In genomic region chr7:100642534-100642907, GRCh38 we compare ENCODE assay signal across 9 cellular contexts. TPM values are rescaled to one million over a fixed set of nuclear protein-coding genes. Genes with fewer than 3 reads are reported as not detected.
DNase-seq lines count a peak whose midpoint lies in the region; ATAC-seq and TF ChIP-seq lines count a peak whose summit lies in the region.
"Had no signal": no experiment of that assay in that cellular context is flagged by ENCODE, and none has a peak within 500 bp of the region (broad histone marks: within the 10 kb centered on the region; RNA-seq: fewer than 3 reads in every experiment).

No MANE protein-coding gene starts in this region.

- no peak for TF ChIP-seq CTCF in esophagus muscularis mucosa (IDR thresholded peaks at IDR 0.05)

- no peak overlapping the region for H3K27ac ChIP-seq in naive thymus-derived CD4-positive, alpha-beta T cell (ENCODE audit: low read depth, low read length)
- no peak overlapping the region for H3K27ac ChIP-seq in esophagus muscularis mucosa (replicated peaks in 1 of 4)
- H3K27ac ChIP-seq: GM23248 had no signal

- no peak for TF ChIP-seq POLR2A in esophagus muscularis mucosa (IDR thresholded peaks at IDR 0.05; ENCODE audit: low read depth)

- peaks cover 0 to 9% (median 4%) of the 10 kb centered on the region in 5 donors for H3K27me3 Mint-ChIP-seq in naive thymus-derived CD4-positive, alpha-beta T cell

- no peaks in the 10 kb centered on the region for H3K4me1 ChIP-seq in naive thymus-derived CD4-positive, alpha-beta T cell (ENCODE audit: control insufficient read depth in 2 of 2, insufficient read depth in 2 of 2, low read length in 2 of 2)
- no peaks in the 10 kb centered on the region for H3K4me1 ChIP-seq in esophagus muscularis mucosa

- 37% methylated on average over 6 of the region's 11 CpGs for WGBS in esophagus muscularis mucosa

- H3K4me3 Mint-ChIP-seq in naive thymus-derived CD4-positive, alpha-beta T cell, result no peak overlapping the region

- no peak overlapping the region for H3K27ac Mint-ChIP-seq in naive thymus-derived CD4-positive, alpha-beta T cell

- H3K9me3 Mint-ChIP-seq in naive thymus-derived CD4-positive, alpha-beta T cell, result no peaks in the 10 kb centered on the region

- ATAC-seq in GM18502 (IDR thresholded peaks at IDR 0.05; ENCODE audit: poor library complexity, unreplicated experiment) (peak; percentile 52), GM21515 (IDR thresholded peaks at IDR 0.05; ENCODE audit: unreplicated experiment) (no peak)
- ATAC-seq in naive thymus-derived CD4-positive, alpha-beta T cell, result peak; percentile 56

- H3K36me3 Mint-ChIP-seq in naive thymus-derived CD4-positive, alpha-beta T cell, result no peaks in the 10 kb centered on the region

- H3K9me3 ChIP-seq in naive thymus-derived CD4-positive, alpha-beta T cell (ENCODE audit: control insufficient read depth in 2 of 3, low read length in 3 of 3), result no peaks in the 10 kb centered on the region
- H3K9me3 ChIP-seq in esophagus muscularis mucosa, result no peaks in the 10 kb centered on the region

- no peaks in the 10 kb centered on the region for H3K27me3 ChIP-seq in naive thymus-derived CD4-positive, alpha-beta T cell (ENCODE audit: control insufficient read depth in 2 of 2, insufficient read depth in 2 of 2, low read length in 2 of 2)
- H3K27me3 ChIP-seq in esophagus muscularis mucosa, result peaks cover 0 to 69% (median 3%) of the 10 kb centered on the region in 4 donors

- no peaks in the 10 kb centered on the region for H3K36me3 ChIP-seq in naive thymus-derived CD4-positive, alpha-beta T cell (ENCODE audit: control insufficient read depth in 2 of 3, insufficient read depth in 3 of 3, low read length in 3 of 3)
- no peaks in the 10 kb centered on the region for H3K36me3 ChIP-seq in esophagus muscularis mucosa

- no peak overlapping the region for H3K4me3 ChIP-seq in naive thymus-derived CD4-positive, alpha-beta T cell (ENCODE audit: low read length)
- no peak overlapping the region for H3K4me3 ChIP-seq in esophagus muscularis mucosa
- H3K4me3 ChIP-seq: GM23248 had no signal

- POLR2A ChIA-PET in naive thymus-derived CD4-positive, alpha-beta T cell (lab: Charles Lee), result interaction anchor here (0.5 kb wide), 1 partner anchor 82 kb away, joined by 3 read pairs; no protein-coding TSS in a partner anchor

- CTCF ChIA-PET in naive thymus-derived CD4-positive, alpha-beta T cell (lab: Charles Lee), result no interaction called here

- H3K4me1 Mint-ChIP-seq in naive thymus-derived CD4-positive, alpha-beta T cell, result peaks cover 0 to 2% (median 0%) of the 10 kb centered on the region in 7 donors

- intact Hi-C loops in naive thymus-derived CD4-positive, alpha-beta T cell (cut with micrococcal nuclease), result no loop called here
- intact Hi-C loops in esophagus muscularis mucosa (cut with DNase I), result no loop called here

- no peak for TF ChIP-seq EP300 in esophagus muscularis mucosa (IDR thresholded peaks at IDR 0.05)

- peak in 70 of 76 experiments; percentile 10 to 88 (median 74) for DNase-seq in HUDEP-2 (lab: John Stamatoyannopoulos, UW; ENCODE audit: unreplicated experiment in 76 of 76)
- peak; percentile 29 for DNase-seq in activated T-cell treated with anti-CD3 and anti-CD28 coated beads, Interleukin-2, amount 50 U/mL, for 1 hour
- DNase-seq in naive thymus-derived CD4-positive, alpha-beta T cell, result no peak
- no peak for DNase-seq in ecto neural progenitor cell (ENCODE audit: low spot score)
- no peak for DNase-seq in esophagus muscularis mucosa (ENCODE audit: extremely low spot score)
- DNase-seq: GM23248, NCI-H774 had no signal

RNA-seq across cellular contexts. Expression of gene TFR2, which starts 1.2 kb away (rescaled TPM):
- total RNA-seq in naive thymus-derived CD4-positive, alpha-beta T cell, result 10 to 100 TPM in 1 of 5 experiments, 1 to 10 TPM in 4; 1.8 to 14.4 (median 4.0) TPM
- 1 to 10 TPM in 1 of 2 donors, under 1 TPM in 1; 0.55 to 1.3 TPM for polyA plus RNA-seq in naive thymus-derived CD4-positive, alpha-beta T cell
- under 1 TPM in 2 of 4 donors, not detected in 2; 0.17 to 0.32 TPM for total RNA-seq in esophagus muscularis mucosa

RNA-seq across cellular contexts. Expression of gene ACTL6B, which starts 13.7 kb away (rescaled TPM):
- total RNA-seq in naive thymus-derived CD4-positive, alpha-beta T cell, result not detected
- not detected for polyA plus RNA-seq in naive thymus-derived CD4-positive, alpha-beta T cell
- not detected for total RNA-seq in esophagus muscularis mucosa
- total RNA-seq: GM23248 had no signal
- polyA plus RNA-seq: GM23248 had no signal

RNA-seq across cellular contexts. Expression of gene MOSPD3, which starts 30.2 kb away (rescaled TPM):
- total RNA-seq in naive thymus-derived CD4-positive, alpha-beta T cell, result 10 to 100 TPM in 4 of 5 experiments, 1 to 10 TPM in 1; 8.8 to 54.9 (median 13.1) TPM
- 10 to 100 TPM; 20.4 to 20.6 TPM for polyA plus RNA-seq in naive thymus-derived CD4-positive, alpha-beta T cell
- total RNA-seq in esophagus muscularis mucosa, result 10 to 100 TPM in 3 of 4 donors, 1 to 10 TPM in 1; 6.6 to 16.8 (median 12.0) TPM

RNA-seq across cellular contexts. Expression of gene GNB2, which starts 31.0 kb away (rescaled TPM):
- total RNA-seq in naive thymus-derived CD4-positive, alpha-beta T cell, result 100 to 1,000 TPM in 4 of 5 experiments, 10 to 100 TPM in 1; 98.2 to 215 (median 132) TPM
- polyA plus RNA-seq in naive thymus-derived CD4-positive, alpha-beta T cell, result 10 to 100 TPM; 35.8 to 53.2 TPM
- 100 to 1,000 TPM; 150 to 229 (median 218) TPM for total RNA-seq in esophagus muscularis mucosa

RNA-seq across cellular contexts. Expression of gene PCOLCE, which starts 40.4 kb away (rescaled TPM):
- total RNA-seq in naive thymus-derived CD4-positive, alpha-beta T cell, result 10 to 100 TPM in 1 of 5 experiments, 1 to 10 TPM in 4; 9.1 to 11.7 (median 9.5) TPM
- under 1 TPM in 1 of 2 donors, not detected in 1; 0.64 TPM for polyA plus RNA-seq in naive thymus-derived CD4-positive, alpha-beta T cell
- 10 to 100 TPM; 12.0 to 42.2 (median 18.3) TPM for total RNA-seq in esophagus muscularis mucosa

Comparison
In these comparisons a context has a peak if more than half of its experiments do, and no peak if none do; other contexts are left out.
1. DNase-seq: peak in HUDEP-2 (70 of 76) and activated T-cell treated with anti-CD3 and anti-CD28 coated beads, Interleukin-2, amount 50 U/mL, for 1 hour (single experiment); none in naive thymus-derived CD4-positive, alpha-beta T cell (0 of 9), ecto neural progenitor cell (single experiment) and esophagus muscularis mucosa (single experiment).